In genomic region chr16:10620120-10620519, GRCh38 we compare ENCODE assay signal across 2 cellular contexts.
A peak's percentile ranks its signal among the peaks of the same experiment; 100 is the strongest.
TF ChIP-seq lines count a peak whose summit lies in the region.

No MANE protein-coding gene starts in this region.

TF ChIP-seq in GM23338, 12 proteins besides CTCF, POLR2A, EP300 and RAD21:
- TF ChIP-seq JUNB (IDR thresholded peaks at IDR 0.05; ENCODE audit: unreplicated experiment) = no peak
- TF ChIP-seq NANOG (IDR thresholded peaks at IDR 0.05; ENCODE audit: borderline replicate concordance) = no peak
- TF ChIP-seq STAT1 (IDR thresholded peaks at IDR 0.05; ENCODE audit: unreplicated experiment) = no peak
- no peak for TF ChIP-seq ZNF331 (CRISPR knock-in tag; IDR thresholded peaks at IDR 0.05; ENCODE audit: low read depth)
- TF ChIP-seq ZNF462 (CRISPR knock-in tag; IDR thresholded peaks at IDR 0.05) = no peak
- TF ChIP-seq REST (IDR thresholded peaks at IDR 0.05; ENCODE audit: unreplicated experiment) = no peak
- TF ChIP-seq POLR2AphosphoS5 (IDR thresholded peaks at IDR 0.05; ENCODE audit: low read depth) = no peak
- no peak for TF ChIP-seq EZH2phosphoT487 (IDR thresholded peaks at IDR 0.05; ENCODE audit: unreplicated experiment)
- TF ChIP-seq ZNF114 (CRISPR knock-in tag; IDR thresholded peaks at IDR 0.05) = no peak
- no peak for TF ChIP-seq CREB1 (CRISPR knock-in tag; IDR thresholded peaks at IDR 0.05; ENCODE audit: low read depth)
- no peak for TF ChIP-seq ETS1 (IDR thresholded peaks at IDR 0.05)
- TF ChIP-seq EZH2 (IDR thresholded peaks at IDR 0.05; ENCODE audit: low read depth, unreplicated experiment) = no peak

TF ChIP-seq in K562, 482 proteins besides CTCF, POLR2A, EP300 and RAD21:
- TF ChIP-seq KDM1A (IDR thresholded peaks at IDR 0.05) (peak; percentile 52 to 63), ZKSCAN3 (CRISPR knock-in tag; IDR thresholded peaks at IDR 0.05) (no peak), MLLT1 (IDR thresholded peaks at IDR 0.05) (no peak), BCOR (IDR thresholded peaks at IDR 0.05) (peak; percentile 82), RCOR1 (IDR thresholded peaks at IDR 0.05; ENCODE audit: borderline replicate concordance in 1 of 2, low read depth in 2 of 2, low read length in 2 of 2) (0 out of 4 replicates have a peak, but pooled peaks of 1 of the 2 experiments have one; percentile 18), RBM25 (IDR thresholded peaks at IDR 0.05; ENCODE audit: low read depth, low read length, severe bottlenecking) (peak; percentile 74), IRF9 (tag; IDR thresholded peaks at IDR 0.05) (no peak), ZNF324 (CRISPR knock-in tag; IDR thresholded peaks at IDR 0.05) (no peak), TCF3 (CRISPR knock-in tag; IDR thresholded peaks at IDR 0.05) (no peak), WHSC1 (IDR thresholded peaks at IDR 0.05; ENCODE audit: low read length) (no peak), HMGN3 (IDR thresholded peaks at IDR 0.05; ENCODE audit: borderline replicate concordance, extremely low read depth, insufficient read length, low read depth, low read length) (no peak), ADNP (tag; IDR thresholded peaks at IDR 0.05) (peak; percentile 63; the same call in 1 of the 2 replicates), SNAPC5 (CRISPR knock-in tag; IDR thresholded peaks at IDR 0.05) (no peak)
TF ChIP-seq in K562: peak in this region for 5.
